In genomic region chr3:189822726-189823125, GRCh38 we compare ENCODE assay signal across 19 cellular contexts.
DNase-seq lines count a peak whose midpoint lies in the region; ATAC-seq and TF ChIP-seq lines count a peak whose summit lies in the region.
"Had no signal": no experiment of that assay in that cellular context is flagged by ENCODE, and none has a peak within 500 bp of the region (broad histone marks: within the 10 kb centered on the region; RNA-seq: fewer than 3 reads in every experiment).

No MANE protein-coding gene starts in this region.

- H3K56ac ChIP-seq in mesendoderm (ENCODE audit: low read length): no peak overlapping the region

- H3K9ac ChIP-seq in mesendoderm (ENCODE audit: low read length): no peak overlapping the region

- H2BK5ac ChIP-seq in mesendoderm (ENCODE audit: low read length): no peak overlapping the region

- no peak overlapping the region for H3K4me2 ChIP-seq in mesendoderm (ENCODE audit: low read length)

- H3K4ac ChIP-seq in mesendoderm (ENCODE audit: low read depth, low read length): no peak overlapping the region

- H3K79me1 ChIP-seq in mesendoderm (ENCODE audit: low read length): no peaks in the 10 kb centered on the region

- H3K79me2 ChIP-seq in mesendoderm (ENCODE audit: control insufficient read depth, insufficient read depth, low read length): no peaks in the 10 kb centered on the region

- H3K27ac Mint-ChIP-seq in endothelial cell (ENCODE audit: unreplicated experiment): no peak overlapping the region
- H3K27ac Mint-ChIP-seq: dendritic cell treated with granulocyte-macrophage colony-stimulating factor and Interleukin-4, amounts not matched to agents 40 ng/mL and 50 ng/mL, for 4 days; naive B cell; stimulated activated naive CD8-positive, alpha-beta T cell treated with anti-CD3 and anti-CD28 coated beads, Interleukin-15, amount 100 ng/mL, for 72 hours; T-helper 1 cell treated with Interleukin-12 subunit alpha and Interleukin-12 subunit beta and Interleukin-4 antibody, amounts not matched to agents 30 μg/mL and 1 μg/mL, for 36 hours had no signal

- no peak overlapping the region for H2BK15ac ChIP-seq in mesendoderm (replicated peaks; ENCODE audit: low read depth)

- in situ Hi-C loops in brain microvascular endothelial cell (cut with HindIII; ENCODE audit: low pct_ligation_motif_present, low sequenced_read_pairs): no loop called here

- H3K36me3 ChIP-seq in brain microvascular endothelial cell (replicated peaks) (no peaks in the 10 kb centered on the region), mesendoderm (ENCODE audit: control insufficient read depth, insufficient read depth, low read length) (no peaks in the 10 kb centered on the region)
- H3K36me3 ChIP-seq: uterus had no signal

- H3K27ac ChIP-seq in brain microvascular endothelial cell: no peak overlapping the region
- no peak overlapping the region for H3K27ac ChIP-seq in mesendoderm (ENCODE audit: low read depth, low read length)
- H3K27ac ChIP-seq: uterus had no signal

- DNase-seq in ELR (ENCODE audit: low read depth) (peak; percentile 3), HuH-7 (ENCODE audit: low spot score) (peak; percentile 23), brain microvascular endothelial cell (no peak), mesendoderm (peak; percentile 32), endothelial cell (ENCODE audit: low spot score) (no peak)
- DNase-seq: activated gamma-delta T cell; Calu3; naive B cell; NCI-H2081 treated with DMSO at 0.1 percent for 48 hours; NCI-H69; stimulated activated CD4-positive, alpha-beta T cell treated with anti-CD3 and anti-CD28 coated beads, Interleukin-15, amount 100 ng/mL, for 24 hours; stimulated activated naive CD8-positive, alpha-beta T cell treated with anti-CD3 and anti-CD28 coated beads, Interleukin-15, amount 100 ng/mL, for 72 hours; uterus had no signal

- H3K9me3 Mint-ChIP-seq in endothelial cell (ENCODE audit: unreplicated experiment): no peaks in the 10 kb centered on the region
- H3K9me3 Mint-ChIP-seq: dendritic cell treated with granulocyte-macrophage colony-stimulating factor and Interleukin-4, amounts not matched to agents 40 ng/mL and 50 ng/mL, for 4 days; stimulated activated naive CD8-positive, alpha-beta T cell treated with anti-CD3 and anti-CD28 coated beads, Interleukin-15, amount 100 ng/mL, for 72 hours; T-helper 1 cell treated with Interleukin-12 subunit alpha and Interleukin-12 subunit beta and Interleukin-4 antibody, amounts not matched to agents 30 μg/mL and 1 μg/mL, for 36 hours had no signal

- H3K18ac ChIP-seq in mesendoderm (ENCODE audit: low read length): no peak overlapping the region

- no peaks in the 10 kb centered on the region for H3K4me1 Mint-ChIP-seq in endothelial cell (ENCODE audit: unreplicated experiment)
- H3K4me1 Mint-ChIP-seq: naive B cell; stimulated activated naive CD8-positive, alpha-beta T cell treated with anti-CD3 and anti-CD28 coated beads, Interleukin-15, amount 100 ng/mL, for 72 hours had no signal

- no peak for ATAC-seq in GM21528 (IDR thresholded peaks at IDR 0.05; ENCODE audit: low FRiP score, unreplicated experiment)
- no peak for ATAC-seq in GM18511 (IDR thresholded peaks at IDR 0.05; ENCODE audit: unreplicated experiment)
- ATAC-seq in HG03520 (IDR thresholded peaks at IDR 0.05; ENCODE audit: unreplicated experiment): no peak
- ATAC-seq: Right ventricle myocardium inferior had no signal

- no peaks in the 10 kb centered on the region for H3K27me3 Mint-ChIP-seq in endothelial cell (ENCODE audit: unreplicated experiment)
- H3K27me3 Mint-ChIP-seq: dendritic cell treated with granulocyte-macrophage colony-stimulating factor and Interleukin-4, amounts not matched to agents 40 ng/mL and 50 ng/mL, for 4 days; stimulated activated naive CD8-positive, alpha-beta T cell treated with anti-CD3 and anti-CD28 coated beads, Interleukin-15, amount 100 ng/mL, for 72 hours had no signal

- H3K36me3 Mint-ChIP-seq in endothelial cell (ENCODE audit: low read depth, unreplicated experiment): no peaks in the 10 kb centered on the region
- H3K36me3 Mint-ChIP-seq: naive B cell had no signal

- H3K27me3 ChIP-seq in brain microvascular endothelial cell (replicated peaks) (no peaks in the 10 kb centered on the region), mesendoderm (ENCODE audit: insufficient read depth, low read length, poor library complexity) (no peaks in the 10 kb centered on the region)
- H3K27me3 ChIP-seq: uterus had no signal

- H3K4me3 ChIP-seq in brain microvascular endothelial cell (ENCODE audit: low read depth, low read length) (no peak overlapping the region), mesendoderm (ENCODE audit: low read length) (no peak overlapping the region)
- H3K4me3 ChIP-seq: uterus had no signal

- no peak overlapping the region for H4K5ac ChIP-seq in mesendoderm (ENCODE audit: low read length)

- H2BK120ac ChIP-seq in mesendoderm (ENCODE audit: low read depth, low read length): no peak overlapping the region

- H3K23ac ChIP-seq in mesendoderm (ENCODE audit: low read length): no peak overlapping the region

- TF ChIP-seq CTCF in brain microvascular endothelial cell (IDR thresholded peaks at IDR 0.05; ENCODE audit: low read depth, low read length, missing control alignments): peak; percentile 49
- no peak for TF ChIP-seq CTCF in endothelial cell (IDR thresholded peaks at IDR 0.05; ENCODE audit: unreplicated experiment)

- H4K8ac ChIP-seq in mesendoderm (ENCODE audit: low read depth, low read length): no peak overlapping the region

- no peak overlapping the region for H3K4me3 Mint-ChIP-seq in endothelial cell (ENCODE audit: unreplicated experiment)
- H3K4me3 Mint-ChIP-seq: dendritic cell treated with granulocyte-macrophage colony-stimulating factor and Interleukin-4, amounts not matched to agents 40 ng/mL and 50 ng/mL, for 4 days; stimulated activated naive CD8-positive, alpha-beta T cell treated with anti-CD3 and anti-CD28 coated beads, Interleukin-15, amount 100 ng/mL, for 72 hours; T-helper 1 cell treated with Interleukin-12 subunit alpha and Interleukin-12 subunit beta and Interleukin-4 antibody, amounts not matched to agents 30 μg/mL and 1 μg/mL, for 36 hours had no signal

- WGBS in mesendoderm (ENCODE audit: extremely low coverage, insufficient coverage, low lambda C conversion rate): no CpG with 5 or more reads among the region's 3 CpGs

- H3K4me1 ChIP-seq in mesendoderm (ENCODE audit: control insufficient read depth, low read depth, low read length): no peaks in the 10 kb centered on the region
- H3K4me1 ChIP-seq: uterus had no signal

- H2AK5ac ChIP-seq in mesendoderm (ENCODE audit: low read length): no peak overlapping the region

Comparison
In these comparisons a context has a peak if more than half of its experiments do, and no peak if none do; other contexts are left out.
1. DNase-seq: peak in ELR (single experiment), HuH-7 (single experiment) and mesendoderm (single experiment); none in brain microvascular endothelial cell (single experiment) and endothelial cell (single experiment).